Comparison of ENCODE assay signal across 2 cellular contexts in the genomic region with DNA sequence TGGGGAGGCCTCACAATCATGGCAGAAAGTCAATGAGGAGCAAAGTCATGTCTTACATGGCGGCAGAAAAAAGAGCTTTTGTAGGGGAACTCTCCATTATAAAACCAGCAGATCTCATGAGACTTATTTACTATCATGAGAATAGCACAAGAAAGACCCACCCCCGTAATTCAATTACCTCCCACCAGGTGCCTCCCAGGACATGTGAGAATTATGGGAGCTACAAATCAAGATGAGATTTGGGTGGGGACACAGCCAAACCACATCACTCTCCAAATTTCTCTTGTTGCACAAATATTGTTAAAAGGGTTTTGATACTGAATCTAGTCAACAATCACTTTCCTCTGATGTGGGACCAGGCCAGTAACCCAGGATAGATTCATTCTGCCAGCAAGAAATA.
TF ChIP-seq lines count a peak whose summit lies in the region.

No MANE protein-coding gene starts in this region.

TF ChIP-seq in liver, 16 proteins besides CTCF, POLR2A, EP300 and RAD21 (continued from another document):
- TF ChIP-seq, protein P1, sequence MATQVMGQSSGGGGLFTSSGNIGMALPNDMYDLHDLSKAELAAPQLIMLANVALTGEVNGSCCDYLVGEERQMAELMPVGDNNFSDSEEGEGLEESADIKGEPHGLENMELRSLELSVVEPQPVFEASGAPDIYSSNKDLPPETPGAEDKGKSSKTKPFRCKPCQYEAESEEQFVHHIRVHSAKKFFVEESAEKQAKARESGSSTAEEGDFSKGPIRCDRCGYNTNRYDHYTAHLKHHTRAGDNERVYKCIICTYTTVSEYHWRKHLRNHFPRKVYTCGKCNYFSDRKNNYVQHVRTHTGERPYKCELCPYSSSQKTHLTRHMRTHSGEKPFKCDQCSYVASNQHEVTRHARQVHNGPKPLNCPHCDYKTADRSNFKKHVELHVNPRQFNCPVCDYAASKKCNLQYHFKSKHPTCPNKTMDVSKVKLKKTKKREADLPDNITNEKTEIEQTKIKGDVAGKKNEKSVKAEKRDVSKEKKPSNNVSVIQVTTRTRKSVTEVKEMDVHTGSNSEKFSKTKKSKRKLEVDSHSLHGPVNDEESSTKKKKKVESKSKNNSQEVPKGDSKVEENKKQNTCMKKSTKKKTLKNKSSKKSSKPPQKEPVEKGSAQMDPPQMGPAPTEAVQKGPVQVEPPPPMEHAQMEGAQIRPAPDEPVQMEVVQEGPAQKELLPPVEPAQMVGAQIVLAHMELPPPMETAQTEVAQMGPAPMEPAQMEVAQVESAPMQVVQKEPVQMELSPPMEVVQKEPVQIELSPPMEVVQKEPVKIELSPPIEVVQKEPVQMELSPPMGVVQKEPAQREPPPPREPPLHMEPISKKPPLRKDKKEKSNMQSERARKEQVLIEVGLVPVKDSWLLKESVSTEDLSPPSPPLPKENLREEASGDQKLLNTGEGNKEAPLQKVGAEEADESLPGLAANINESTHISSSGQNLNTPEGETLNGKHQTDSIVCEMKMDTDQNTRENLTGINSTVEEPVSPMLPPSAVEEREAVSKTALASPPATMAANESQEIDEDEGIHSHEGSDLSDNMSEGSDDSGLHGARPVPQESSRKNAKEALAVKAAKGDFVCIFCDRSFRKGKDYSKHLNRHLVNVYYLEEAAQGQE (IDR thresholded peaks at IDR 0.05): no peak
- TF ChIP-seq JUND (IDR thresholded peaks at IDR 0.05): no peak
- TF ChIP-seq RXRA (IDR thresholded peaks at IDR 0.05): no peak
- TF ChIP-seq HNF4G (IDR thresholded peaks at IDR 0.05): no peak
- TF ChIP-seq, protein P2, sequence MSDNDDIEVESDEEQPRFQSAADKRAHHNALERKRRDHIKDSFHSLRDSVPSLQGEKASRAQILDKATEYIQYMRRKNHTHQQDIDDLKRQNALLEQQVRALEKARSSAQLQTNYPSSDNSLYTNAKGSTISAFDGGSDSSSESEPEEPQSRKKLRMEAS (IDR thresholded peaks at IDR 0.05): no peak
- TF ChIP-seq, protein P3, sequence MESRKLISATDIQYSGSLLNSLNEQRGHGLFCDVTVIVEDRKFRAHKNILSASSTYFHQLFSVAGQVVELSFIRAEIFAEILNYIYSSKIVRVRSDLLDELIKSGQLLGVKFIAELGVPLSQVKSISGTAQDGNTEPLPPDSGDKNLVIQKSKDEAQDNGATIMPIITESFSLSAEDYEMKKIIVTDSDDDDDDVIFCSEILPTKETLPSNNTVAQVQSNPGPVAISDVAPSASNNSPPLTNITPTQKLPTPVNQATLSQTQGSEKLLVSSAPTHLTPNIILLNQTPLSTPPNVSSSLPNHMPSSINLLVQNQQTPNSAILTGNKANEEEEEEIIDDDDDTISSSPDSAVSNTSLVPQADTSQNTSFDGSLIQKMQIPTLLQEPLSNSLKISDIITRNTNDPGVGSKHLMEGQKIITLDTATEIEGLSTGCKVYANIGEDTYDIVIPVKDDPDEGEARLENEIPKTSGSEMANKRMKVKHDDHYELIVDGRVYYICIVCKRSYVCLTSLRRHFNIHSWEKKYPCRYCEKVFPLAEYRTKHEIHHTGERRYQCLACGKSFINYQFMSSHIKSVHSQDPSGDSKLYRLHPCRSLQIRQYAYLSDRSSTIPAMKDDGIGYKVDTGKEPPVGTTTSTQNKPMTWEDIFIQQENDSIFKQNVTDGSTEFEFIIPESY (IDR thresholded peaks at IDR 0.05): no peak
- TF ChIP-seq SP1 (IDR thresholded peaks at IDR 0.05): no peak
- no peak for TF ChIP-seq HNF4A (conservative IDR thresholded peaks at IDR 0.05)
- no peak for TF ChIP-seq FOXA1 (IDR thresholded peaks at IDR 0.05)
- no peak for TF ChIP-seq NR2F2 (IDR thresholded peaks at IDR 0.05)
- no peak for TF ChIP-seq GABPA (IDR thresholded peaks at IDR 0.05 in 1 of 2, conservative IDR thresholded peaks at IDR 0.05 in 1 of 2)
- TF ChIP-seq EGR1 (IDR thresholded peaks at IDR 0.05; ENCODE audit: low read depth in 2 of 2): no peak

TF ChIP-seq in HepG2, 621 proteins besides CTCF, POLR2A, EP300 and RAD21 (continued from another document):
- TF ChIP-seq, protein P4, sequence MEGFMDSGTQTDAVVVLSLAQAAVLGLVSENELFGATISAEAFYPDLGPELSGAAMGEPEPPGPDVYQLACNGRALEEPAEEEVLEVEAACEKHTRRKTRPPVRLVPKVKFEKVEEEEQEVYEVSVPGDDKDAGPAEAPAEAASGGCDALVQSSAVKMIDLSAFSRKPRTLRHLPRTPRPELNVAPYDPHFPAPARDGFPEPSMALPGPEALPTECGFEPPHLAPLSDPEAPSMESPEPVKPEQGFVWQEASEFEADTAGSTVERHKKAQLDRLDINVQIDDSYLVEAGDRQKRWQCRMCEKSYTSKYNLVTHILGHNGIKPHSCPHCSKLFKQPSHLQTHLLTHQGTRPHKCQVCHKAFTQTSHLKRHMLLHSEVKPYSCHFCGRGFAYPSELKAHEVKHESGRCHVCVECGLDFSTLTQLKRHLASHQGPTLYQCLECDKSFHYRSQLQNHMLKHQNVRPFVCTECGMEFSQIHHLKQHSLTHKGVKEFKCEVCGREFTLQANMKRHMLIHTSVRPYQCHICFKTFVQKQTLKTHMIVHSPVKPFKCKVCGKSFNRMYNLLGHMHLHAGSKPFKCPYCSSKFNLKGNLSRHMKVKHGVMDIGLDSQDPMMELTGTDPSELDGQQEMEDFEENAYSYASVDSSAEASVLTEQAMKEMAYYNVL (CRISPR knock-in tag; IDR thresholded peaks at IDR 0.05; ENCODE audit: borderline replicate concordance): no peak
- TF ChIP-seq, protein P5, sequence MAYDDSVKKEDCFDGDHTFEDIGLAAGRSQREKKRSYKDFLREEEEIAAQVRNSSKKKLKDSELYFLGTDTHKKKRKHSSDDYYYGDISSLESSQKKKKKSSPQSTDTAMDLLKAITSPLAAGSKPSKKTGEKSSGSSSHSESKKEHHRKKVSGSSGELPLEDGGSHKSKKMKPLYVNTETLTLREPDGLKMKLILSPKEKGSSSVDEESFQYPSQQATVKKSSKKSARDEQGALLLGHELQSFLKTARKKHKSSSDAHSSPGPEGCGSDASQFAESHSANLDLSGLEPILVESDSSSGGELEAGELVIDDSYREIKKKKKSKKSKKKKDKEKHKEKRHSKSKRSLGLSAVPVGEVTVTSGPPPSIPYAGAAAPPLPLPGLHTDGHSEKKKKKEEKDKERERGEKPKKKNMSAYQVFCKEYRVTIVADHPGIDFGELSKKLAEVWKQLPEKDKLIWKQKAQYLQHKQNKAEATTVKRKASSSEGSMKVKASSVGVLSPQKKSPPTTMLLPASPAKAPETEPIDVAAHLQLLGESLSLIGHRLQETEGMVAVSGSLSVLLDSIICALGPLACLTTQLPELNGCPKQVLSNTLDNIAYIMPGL (CRISPR knock-in tag; IDR thresholded peaks at IDR 0.05; ENCODE audit: borderline replicate concordance in 1 of 2, low read depth in 1 of 2): no peak
- TF ChIP-seq STAG1 (CRISPR knock-in tag; IDR thresholded peaks at IDR 0.05) (no peak), ZNF20 (CRISPR knock-in tag; IDR thresholded peaks at IDR 0.05) (no peak), PHF20 (CRISPR knock-in tag; IDR thresholded peaks at IDR 0.05) (no peak), PLRG1 (conservative IDR thresholded peaks at IDR 0.05) (no peak), GATAD2A (CRISPR knock-in tag; IDR thresholded peaks at IDR 0.05) (no peak), MAFK (conservative IDR thresholded peaks at IDR 0.05 in 1 of 2, IDR thresholded peaks at IDR 0.05 in 1 of 2; ENCODE audit: low read length in 2 of 2) (no peak), MEIS2 (CRISPR knock-in tag; IDR thresholded peaks at IDR 0.05) (no peak), ZKSCAN8 (CRISPR knock-in tag; IDR thresholded peaks at IDR 0.05; ENCODE audit: borderline replicate concordance) (no peak), SALL1 (CRISPR knock-in tag; IDR thresholded peaks at IDR 0.05) (no peak), TOPORS (CRISPR knock-in tag; IDR thresholded peaks at IDR 0.05) (no peak)
- TF ChIP-seq, protein P6, sequence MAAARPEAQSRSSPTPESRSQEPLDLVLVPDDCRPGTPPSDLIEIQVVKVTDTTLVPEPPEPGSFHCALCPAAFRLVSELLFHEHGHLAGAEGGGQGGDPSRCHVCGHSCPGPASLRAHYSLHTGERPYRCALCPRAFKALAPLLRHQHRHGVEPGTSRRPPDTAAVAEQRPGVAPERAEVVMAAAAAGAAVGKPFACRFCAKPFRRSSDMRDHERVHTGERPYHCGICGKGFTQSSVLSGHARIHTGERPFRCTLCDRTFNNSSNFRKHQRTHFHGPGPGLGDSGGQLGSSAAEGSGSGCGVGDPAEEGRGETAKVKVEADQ (CRISPR knock-in tag; IDR thresholded peaks at IDR 0.05; ENCODE audit: borderline replicate concordance): no peak
- TF ChIP-seq, protein P7, sequence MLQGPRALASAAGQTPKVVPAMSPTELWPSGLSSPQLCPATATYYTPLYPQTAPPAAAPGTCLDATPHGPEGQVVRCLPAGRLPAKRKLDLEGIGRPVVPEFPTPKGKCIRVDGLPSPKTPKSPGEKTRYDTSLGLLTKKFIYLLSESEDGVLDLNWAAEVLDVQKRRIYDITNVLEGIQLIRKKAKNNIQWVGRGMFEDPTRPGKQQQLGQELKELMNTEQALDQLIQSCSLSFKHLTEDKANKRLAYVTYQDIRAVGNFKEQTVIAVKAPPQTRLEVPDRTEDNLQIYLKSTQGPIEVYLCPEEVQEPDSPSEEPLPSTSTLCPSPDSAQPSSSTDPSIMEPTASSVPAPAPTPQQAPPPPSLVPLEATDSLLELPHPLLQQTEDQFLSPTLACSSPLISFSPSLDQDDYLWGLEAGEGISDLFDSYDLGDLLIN (CRISPR knock-in tag; IDR thresholded peaks at IDR 0.05; ENCODE audit: borderline replicate concordance): no peak
- TF ChIP-seq, protein P8, sequence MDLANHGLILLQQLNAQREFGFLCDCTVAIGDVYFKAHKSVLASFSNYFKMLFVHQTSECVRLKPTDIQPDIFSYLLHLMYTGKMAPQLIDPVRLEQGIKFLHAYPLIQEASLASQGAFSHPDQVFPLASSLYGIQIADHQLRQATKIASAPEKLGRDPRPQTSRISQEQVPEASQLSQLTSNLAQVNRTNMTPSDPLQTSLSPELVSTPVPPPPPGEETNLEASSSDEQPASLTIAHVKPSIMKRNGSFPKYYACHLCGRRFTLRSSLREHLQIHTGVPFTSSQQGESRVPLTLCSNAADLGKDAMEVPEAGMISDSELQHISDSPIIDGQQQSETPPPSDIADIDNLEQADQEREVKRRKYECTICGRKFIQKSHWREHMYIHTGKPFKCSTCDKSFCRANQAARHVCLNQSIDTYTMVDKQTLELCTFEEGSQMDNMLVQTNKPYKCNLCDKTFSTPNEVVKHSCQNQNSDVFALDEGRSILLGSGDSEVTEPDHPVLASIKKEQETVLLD (CRISPR knock-in tag; IDR thresholded peaks at IDR 0.05; ENCODE audit: low read depth): no peak
TF ChIP-seq in HepG2: peak in this region for 0.
